Comparison of ENCODE assay signal across 9 cellular contexts in genomic region chr3:108642526-108642925, GRCh38.
"Had no signal": no experiment of that assay in that cellular context is flagged by ENCODE, and none has a peak within 500 bp of the region (broad histone marks: within the 10 kb centered on the region; RNA-seq: fewer than 3 reads in every experiment).

No MANE protein-coding gene starts in this region.

- H3K9me3 ChIP-seq: HAP-1 had no signal

- H3K9ac ChIP-seq: GM23248 had no signal

- H3K4me3 ChIP-seq: GM23248, HAP-1, K562 had no signal

- H3K36me3 ChIP-seq: HAP-1 had no signal

- H3K27ac Mint-ChIP-seq: HFFc6 had no signal

- DNase-seq: GM23248, H7, HFFc6, KG1 had no signal

- H3K27ac ChIP-seq: GM23248, HL-60 had no signal

- FAIRE-seq: HepG2, K562 had no signal

- ATAC-seq: HCT116, HepG2, K562 had no signal

- H3K4me1 ChIP-seq: HAP-1 had no signal

- H3K9me3 Mint-ChIP-seq: HFFc6 had no signal

- H2AFZ ChIP-seq: GM23248 had no signal

- H3K4me3 Mint-ChIP-seq: HFFc6 had no signal
